ENCODE assay signal across 8 cellular contexts in the genomic region with DNA sequence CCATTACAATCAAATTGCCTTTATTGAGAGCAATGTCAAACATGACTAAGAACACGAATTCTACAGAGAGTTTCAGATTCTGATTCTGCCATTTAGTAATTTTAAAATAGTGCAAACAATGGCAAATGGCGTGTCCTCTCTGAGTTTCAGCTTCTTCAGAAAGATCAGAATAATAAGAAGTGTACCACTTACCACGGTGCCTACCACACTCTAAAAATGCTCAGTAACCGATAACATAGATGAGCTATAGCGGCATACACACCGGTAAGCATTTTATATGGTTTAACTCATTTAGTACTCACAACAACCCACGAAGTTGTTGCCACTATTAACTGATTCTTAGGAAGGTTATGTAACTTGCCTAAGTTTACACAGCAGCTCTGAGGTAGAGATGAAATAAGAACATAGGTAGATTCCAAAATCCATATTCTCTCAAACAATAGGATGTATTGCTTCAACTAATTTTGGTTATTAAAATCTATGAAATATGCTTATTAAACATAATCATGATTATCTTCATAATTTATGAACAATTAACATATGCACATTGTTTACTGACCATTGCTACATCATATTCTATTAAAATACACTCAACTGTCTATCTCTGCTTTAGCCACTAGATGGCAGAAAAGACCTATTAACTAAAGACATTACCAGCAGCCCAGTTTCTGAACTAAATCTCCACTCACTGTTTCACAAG.
DNase-seq lines count a peak whose midpoint lies in the region; ATAC-seq and FAIRE-seq lines count a peak whose summit lies in the region.

No MANE protein-coding gene starts in this region.

- ATAC-seq in GM21737 (IDR thresholded peaks at IDR 0.05; ENCODE audit: unreplicated experiment): peak; percentile 90
- ATAC-seq in memory B cell (ENCODE audit: low read depth): peak; percentile 38

- no peaks in the 10 kb centered on the region for H3K9me3 Mint-ChIP-seq in memory B cell

- peak; percentile 71 for DNase-seq in SIG-M5 treated with dmso at 0.1 percent for 504 hours (lab: John Stamatoyannopoulos, UW; ENCODE audit: unreplicated experiment)
- no peak for DNase-seq in SIG-M5 (lab: John Stamatoyannopoulos, UW)
- peak; percentile 15 for DNase-seq in HuH-7 (ENCODE audit: low spot score)
- peak; percentile 25 for DNase-seq in NT2/D1 (ENCODE audit: low read depth, low spot score)
- peak in 1 of 2 donors; percentile 1 for DNase-seq in memory B cell (ENCODE audit: low spot score in 2 of 2)
- DNase-seq in GM19240 (ENCODE audit: insufficient read length, low spot score): no peak

- no peaks in the 10 kb centered on the region for H3K36me3 Mint-ChIP-seq in memory B cell

- no peak overlapping the region for H3K27ac Mint-ChIP-seq in memory B cell

- peaks cover 4% of the 10 kb centered on the region for H3K36me3 ChIP-seq in NT2/D1 (ENCODE audit: insufficient read depth, insufficient read length, low read length)

- H3K4me3 ChIP-seq in NT2/D1 (ENCODE audit: insufficient read length, low read depth): no peak overlapping the region

- peaks cover 2% of the 10 kb centered on the region for H3K27me3 Mint-ChIP-seq in memory B cell

- H3K4me1 Mint-ChIP-seq in memory B cell: peaks cover 2% of the 10 kb centered on the region

- peak; percentile 33 for FAIRE-seq in colon (lab: Jason Lieb, UNC)

- H3K9ac ChIP-seq in NT2/D1 (ENCODE audit: insufficient read length, low read depth): no peak overlapping the region

- H3K4me3 Mint-ChIP-seq in memory B cell: no peak overlapping the region

- no peaks in the 10 kb centered on the region for H3K27me3 ChIP-seq in NT2/D1 (ENCODE audit: insufficient read depth, insufficient read length)

- no peaks in the 10 kb centered on the region for H3K9me3 ChIP-seq in NT2/D1 (ENCODE audit: insufficient read depth, low read length)

- no peaks in the 10 kb centered on the region for H3K4me1 ChIP-seq in NT2/D1 (ENCODE audit: insufficient read depth, insufficient read length)

Comparison
In these comparisons a context has a peak if more than half of its experiments do, and no peak if none do; other contexts are left out.
1. DNase-seq: peak in SIG-M5 treated with dmso at 0.1 percent for 504 hours (single experiment), HuH-7 (single experiment) and NT2/D1 (single experiment); none in SIG-M5 (single experiment) and GM19240 (single experiment).